ENCODE assay signal across 24 cellular contexts in genomic region chr10:37263304-37263703, GRCh38.
DNase-seq lines count a peak whose midpoint lies in the region; ATAC-seq, FAIRE-seq and TF ChIP-seq lines count a peak whose summit lies in the region.
"Had no signal": no experiment of that assay in that cellular context is flagged by ENCODE, and none has a peak within 500 bp of the region (broad histone marks: within the 10 kb centered on the region; RNA-seq: fewer than 3 reads in every experiment).

No MANE protein-coding gene starts in this region.

- no TSS peak for BruUV-seq in HepG2 (replicated peaks; lab: Mats Ljungman, UMichigan)

- H3K9me3 ChIP-seq in HepG2 (ENCODE audit: low read length): no peaks in the 10 kb centered on the region
- no peaks in the 10 kb centered on the region for H3K9me3 ChIP-seq in right lobe of liver
- no peaks in the 10 kb centered on the region for H3K9me3 ChIP-seq in testis
- peaks cover 28% of the 10 kb centered on the region for H3K9me3 ChIP-seq in neural progenitor cell (ENCODE audit: low read depth)
- H3K9me3 ChIP-seq: lower lobe of right lung had no signal

- H3K79me2 ChIP-seq in HepG2 (ENCODE audit: insufficient read depth, low read length) (no peaks in the 10 kb centered on the region), neural progenitor cell (ENCODE audit: low read depth) (no peaks in the 10 kb centered on the region)

- in situ Hi-C loops in HepG2 (cut with HindIII; ENCODE audit: extremely low pct_ligation_motif_present, low pct_unique_long_range_greater_than_20kb): loop anchor here (25.0 kb wide), 1 partner anchor 326 kb away; no protein-coding TSS in a partner anchor

- H3K4me1 ChIP-seq in HepG2 (ENCODE audit: insufficient read depth, low read length): no peaks in the 10 kb centered on the region
- H3K4me1 ChIP-seq in right lobe of liver: no peaks in the 10 kb centered on the region
- no peaks in the 10 kb centered on the region for H3K4me1 ChIP-seq in testis
- H3K4me1 ChIP-seq in neural progenitor cell: no peaks in the 10 kb centered on the region
- H3K4me1 ChIP-seq: lower lobe of right lung, sigmoid colon had no signal

- H3K27ac ChIP-seq in HepG2 (ENCODE audit: extremely low read length, insufficient read depth, low read length): no peak overlapping the region
- no peak overlapping the region for H3K27ac ChIP-seq in right lobe of liver
- no peak overlapping the region for H3K27ac ChIP-seq in testis
- no peak overlapping the region for H3K27ac ChIP-seq in neural progenitor cell
- H3K27ac ChIP-seq: lower lobe of right lung, sigmoid colon had no signal

- H2AFZ ChIP-seq in HepG2 (ENCODE audit: low read length): no peak overlapping the region
- H2AFZ ChIP-seq in neural progenitor cell (replicated peaks): no peak overlapping the region

- H3K9me3 Mint-ChIP-seq in neural progenitor cell: peaks cover 24% of the 10 kb centered on the region
- H3K9me3 Mint-ChIP-seq: dendritic cell treated with granulocyte-macrophage colony-stimulating factor and Interleukin-4, amounts not matched to agents 40 ng/mL and 50 ng/mL, for 4 days had no signal

- ATAC-seq in HepG2: no peak
- ATAC-seq in right lobe of liver: no peak
- ATAC-seq: lower lobe of right lung; stimulated activated naive CD8-positive, alpha-beta T cell treated with anti-CD3 and anti-CD28 coated beads, Interleukin-15, Interleukin-2, amounts not matched to agents 100 U/mL and 50 U/mL, for 24 hours had no signal

- H3K36me3 ChIP-seq in HepG2 (replicated peaks in 1 of 2; ENCODE audit: control insufficient read depth in 1 of 2, insufficient read depth in 2 of 2, low read length in 2 of 2): no peaks in the 10 kb centered on the region
- no peaks in the 10 kb centered on the region for H3K36me3 ChIP-seq in right lobe of liver
- H3K36me3 ChIP-seq in testis (ENCODE audit: low read depth, missing control alignments): no peaks in the 10 kb centered on the region
- H3K36me3 ChIP-seq in neural progenitor cell: no peaks in the 10 kb centered on the region
- H3K36me3 ChIP-seq: lower lobe of right lung, sigmoid colon had no signal

- H3K4me1 Mint-ChIP-seq in neural progenitor cell: no peaks in the 10 kb centered on the region
- H3K4me1 Mint-ChIP-seq: activated CD4-positive, alpha-beta memory T cell treated with anti-CD3 and anti-CD28 coated beads, Interleukin-2, amount 10 ng/mL, durations not matched to agents 7 days and 5 days; CD4-positive, CD25-positive, alpha-beta regulatory T cell had no signal

- no peaks in the 10 kb centered on the region for H3K27me3 Mint-ChIP-seq in neural progenitor cell (ENCODE audit: insufficient read depth, low read depth)
- H3K27me3 Mint-ChIP-seq: activated CD4-positive, alpha-beta memory T cell treated with anti-CD3 and anti-CD28 coated beads, Interleukin-2, amount 10 ng/mL, durations not matched to agents 7 days and 5 days; activated naive CD8-positive, alpha-beta T cell; CD4-positive, CD25-positive, alpha-beta regulatory T cell; dendritic cell treated with granulocyte-macrophage colony-stimulating factor and Interleukin-4, amounts not matched to agents 40 ng/mL and 50 ng/mL, for 4 days had no signal

- no peak overlapping the region for H3K9ac ChIP-seq in HepG2 (ENCODE audit: insufficient read depth, low read depth, low read length)
- H3K9ac ChIP-seq in neural progenitor cell: no peak overlapping the region

- no peak for FAIRE-seq in HepG2 (lab: Jason Lieb, UNC)
- FAIRE-seq: endothelial cell of umbilical vein had no signal

- no peak for TF ChIP-seq EP300 in HepG2 (IDR thresholded peaks at IDR 0.05; ENCODE audit: low read depth in 2 of 2, low read length in 2 of 2)
- TF ChIP-seq EP300 in HepG2 (CRISPR knock-in tag; IDR thresholded peaks at IDR 0.05; ENCODE audit: borderline replicate concordance): no peak

- POLR2A ChIA-PET in HepG2 (lab: Yijun Ruan, JAX): no interaction called here

- WGBS in HepG2 (ENCODE audit: low lambda C conversion rate): 26% methylated on average over 5 of the region's 5 CpGs
- WGBS in right lobe of liver (ENCODE audit: insufficient coverage, low coverage, low lambda C conversion rate, missing lambda C conversion rate): 58% methylated on average over 5 of the region's 5 CpGs
- 66 to 72% methylated on average over 5 of the region's 5 CpGs for WGBS in testis, 2 donors

- H3K4me3 ChIP-seq in HepG2 (replicated peaks in 1 of 3; ENCODE audit: insufficient read depth in 1 of 3, low read depth in 2 of 3, low read length in 3 of 3): no peak overlapping the region
- no peak overlapping the region for H3K4me3 ChIP-seq in right lobe of liver
- H3K4me3 ChIP-seq in testis: no peak overlapping the region
- H3K4me3 ChIP-seq in neural progenitor cell: no peak overlapping the region
- H3K4me3 ChIP-seq: lower lobe of right lung, sigmoid colon had no signal

- TF ChIP-seq CTCF in HepG2 (CRISPR knock-in tag; IDR thresholded peaks at IDR 0.05) (peak; percentile 48), right lobe of liver (IDR thresholded peaks at IDR 0.05) (peak in 1 of 4 donors; percentile 7), testis (IDR thresholded peaks at IDR 0.05) (peak in 2 of 3 experiments; percentile 15 to 17), neural progenitor cell (IDR thresholded peaks at IDR 0.05) (no peak)

- H3K27ac Mint-ChIP-seq in neural progenitor cell: no peak overlapping the region
- H3K27ac Mint-ChIP-seq: activated CD4-positive, alpha-beta memory T cell treated with anti-CD3 and anti-CD28 coated beads, Interleukin-2, amount 10 ng/mL, durations not matched to agents 7 days and 5 days; activated naive CD8-positive, alpha-beta T cell; activated T-helper 2 cell treated with anti-CD3 and anti-CD28 coated beads, Interferon-gamma antibody, Interleukin-2, Interleukin-4, amounts not matched to agents 10 μg/mL and 5 μg/mL and 100 μg/mL, durations not matched to agents 14 hours and 24 hours and 36 hours; CD4-positive, CD25-positive, alpha-beta regulatory T cell; dendritic cell treated with granulocyte-macrophage colony-stimulating factor and Interleukin-4, amounts not matched to agents 40 ng/mL and 50 ng/mL, for 4 days had no signal

- no peak for TF ChIP-seq POLR2A in HepG2 (IDR thresholded peaks at IDR 0.05; ENCODE audit: insufficient read depth in 1 of 2, low read depth in 2 of 2, low read length in 2 of 2)
- TF ChIP-seq POLR2A in right lobe of liver (IDR thresholded peaks at IDR 0.05): no peak
- no peak for TF ChIP-seq POLR2A in testis (IDR thresholded peaks at IDR 0.05)

- H3K4me3 Mint-ChIP-seq in neural progenitor cell: no peak overlapping the region
- H3K4me3 Mint-ChIP-seq: activated CD4-positive, alpha-beta memory T cell treated with anti-CD3 and anti-CD28 coated beads, Interleukin-2, amount 10 ng/mL, durations not matched to agents 7 days and 5 days; activated naive CD8-positive, alpha-beta T cell; CD4-positive, CD25-positive, alpha-beta regulatory T cell; dendritic cell treated with granulocyte-macrophage colony-stimulating factor and Interleukin-4, amounts not matched to agents 40 ng/mL and 50 ng/mL, for 4 days had no signal

- TF ChIP-seq RAD21 in HepG2 (CRISPR knock-in tag; IDR thresholded peaks at IDR 0.05): no peak

- intact Hi-C loops in HepG2 (cut with micrococcal nuclease; ENCODE audit: unreplicated experiment): no loop called here
- intact Hi-C loops in right lobe of liver (cut with DNase I): no loop called here
- intact Hi-C loops in testis (cut with DNase I; ENCODE audit: low total_unique reads): no loop called here

- no peaks in the 10 kb centered on the region for H4K20me1 ChIP-seq in HepG2 (ENCODE audit: insufficient read depth, low read length)
- H4K20me1 ChIP-seq in neural progenitor cell (ENCODE audit: low read depth): no peaks in the 10 kb centered on the region

- CTCF ChIA-PET in HepG2 (lab: Yijun Ruan, JAX; ENCODE audit: low intra/inter-chr PET ratio, low total read pairs): interaction anchor here (0.9 kb wide), 1 partner anchor 363 kb away, joined by 3 read pairs; no protein-coding TSS in a partner anchor

- no peak overlapping the region for H3K4me2 ChIP-seq in HepG2 (ENCODE audit: low read depth, low read length)
- no peak overlapping the region for H3K4me2 ChIP-seq in neural progenitor cell

- H3K36me3 Mint-ChIP-seq in neural progenitor cell: no peaks in the 10 kb centered on the region
- H3K36me3 Mint-ChIP-seq: activated naive CD8-positive, alpha-beta T cell; CD4-positive, CD25-positive, alpha-beta regulatory T cell had no signal

- H3F3A ChIP-seq in neural progenitor cell (ENCODE audit: low read depth): no peaks in the 10 kb centered on the region

- DNase-seq in HepG2 (ENCODE audit: low spot score) (peak; percentile 2), right lobe of liver (no peak), NAMALWA (ENCODE audit: low spot score) (peak; percentile 16), SK-N-DZ (ENCODE audit: low spot score) (peak; percentile 38), testis (peak; percentile 18), activated gamma-delta T cell treated with Interleukin-2 at 50 U/mL for 16 hours (no peak), NCI-H2227 treated with DMSO at 0.1 percent for 48 hours (lab: John Stamatoyannopoulos, UW) (no peak), neural progenitor cell (ENCODE audit: low spot score) (no peak)
- DNase-seq: activated CD4-positive, alpha-beta memory T cell treated with anti-CD3 and anti-CD28 coated beads, Interleukin-2, amount 10 ng/mL, durations not matched to agents 7 days and 5 days; aorta; CD4-positive, CD25-positive, alpha-beta regulatory T cell; central memory CD4-positive, alpha-beta T cell; DMS79; GOT3; KBM-7; lower lobe of right lung; NCI-H2029; NCI-H774; sigmoid colon; stimulated activated naive CD8-positive, alpha-beta T cell treated with anti-CD3 and anti-CD28 coated beads, Interleukin-15, Interleukin-2, amounts not matched to agents 100 U/mL and 50 U/mL, for 24 hours had no signal

- H3K27me3 ChIP-seq in HepG2 (ENCODE audit: control insufficient read depth in 1 of 2, insufficient read depth in 2 of 2, low read length in 2 of 2): no peaks in the 10 kb centered on the region
- H3K27me3 ChIP-seq in right lobe of liver: no peaks in the 10 kb centered on the region
- no peaks in the 10 kb centered on the region for H3K27me3 ChIP-seq in testis
- no peaks in the 10 kb centered on the region for H3K27me3 ChIP-seq in neural progenitor cell
- H3K27me3 ChIP-seq: sigmoid colon had no signal

TF ChIP-seq in HepG2, 621 proteins besides CTCF, POLR2A, EP300 and RAD21:
- TF ChIP-seq BRCA1 (CRISPR knock-in tag; IDR thresholded peaks at IDR 0.05) (no peak), STAG1 (CRISPR knock-in tag; IDR thresholded peaks at IDR 0.05) (peak; percentile 60), ATF7-NPFF (CRISPR knock-in tag; IDR thresholded peaks at IDR 0.05; ENCODE audit: low read depth) (no peak), ZNF335 (CRISPR knock-in tag; IDR thresholded peaks at IDR 0.05) (no peak), ZNF773 (CRISPR knock-in tag; IDR thresholded peaks at IDR 0.05; ENCODE audit: borderline replicate concordance) (no peak), TBL1XR1 (IDR thresholded peaks at IDR 0.05; ENCODE audit: borderline replicate concordance, low read length, partially characterized antibody) (no peak)
TF ChIP-seq in HepG2: peak in this region for 1.

Comparison
In these comparisons a context has a peak if more than half of its experiments do, and no peak if none do; other contexts are left out.
1. DNase-seq: peak in HepG2 (single experiment), NAMALWA (single experiment), SK-N-DZ (single experiment) and testis (single experiment); none in right lobe of liver (0 of 3), activated gamma-delta T cell treated with Interleukin-2 at 50 U/mL for 16 hours (single experiment), NCI-H2227 treated with DMSO at 0.1 percent for 48 hours (single experiment) and neural progenitor cell (single experiment).